2 cellular contexts compared by ENCODE assay signal in genomic region chr7:115340828-115341227, GRCh38.
TF ChIP-seq lines count a peak whose summit lies in the region.

No MANE protein-coding gene starts in this region.

TF ChIP-seq in IMR-90, 13 proteins besides CTCF, POLR2A, EP300 and RAD21:
- TF ChIP-seq FOS (IDR thresholded peaks at IDR 0.05; ENCODE audit: low read depth, low read length) (peak; percentile 90), CEBPB (IDR thresholded peaks at IDR 0.05; ENCODE audit: low read depth, low read length) (peak; percentile 27; the same call in 1 of the 2 replicates), MAZ (IDR thresholded peaks at IDR 0.05; ENCODE audit: borderline replicate concordance, low read depth, low read length) (no peak)

TF ChIP-seq in H1, 55 proteins besides CTCF, POLR2A, EP300 and RAD21:
- TF ChIP-seq CTBP2 (IDR thresholded peaks at IDR 0.05; ENCODE audit: borderline replicate concordance, insufficient read depth, insufficient read length, low read length) (no peak), TBP (IDR thresholded peaks at IDR 0.05; ENCODE audit: low read depth, low read length) (no peak), ASH2L (IDR thresholded peaks at IDR 0.05; ENCODE audit: low read length) (no peak), BACH1 (IDR thresholded peaks at IDR 0.05; ENCODE audit: low read length) (peak; percentile 74; the same call in 1 of the 2 replicates)
- TF ChIP-seq, protein P1, sequence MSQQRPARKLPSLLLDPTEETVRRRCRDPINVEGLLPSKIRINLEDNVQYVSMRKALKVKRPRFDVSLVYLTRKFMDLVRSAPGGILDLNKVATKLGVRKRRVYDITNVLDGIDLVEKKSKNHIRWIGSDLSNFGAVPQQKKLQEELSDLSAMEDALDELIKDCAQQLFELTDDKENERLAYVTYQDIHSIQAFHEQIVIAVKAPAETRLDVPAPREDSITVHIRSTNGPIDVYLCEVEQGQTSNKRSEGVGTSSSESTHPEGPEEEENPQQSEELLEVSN (IDR thresholded peaks at IDR 0.05): no peak
TF ChIP-seq in H1: peak in this region for 1.
